In the genomic region with DNA sequence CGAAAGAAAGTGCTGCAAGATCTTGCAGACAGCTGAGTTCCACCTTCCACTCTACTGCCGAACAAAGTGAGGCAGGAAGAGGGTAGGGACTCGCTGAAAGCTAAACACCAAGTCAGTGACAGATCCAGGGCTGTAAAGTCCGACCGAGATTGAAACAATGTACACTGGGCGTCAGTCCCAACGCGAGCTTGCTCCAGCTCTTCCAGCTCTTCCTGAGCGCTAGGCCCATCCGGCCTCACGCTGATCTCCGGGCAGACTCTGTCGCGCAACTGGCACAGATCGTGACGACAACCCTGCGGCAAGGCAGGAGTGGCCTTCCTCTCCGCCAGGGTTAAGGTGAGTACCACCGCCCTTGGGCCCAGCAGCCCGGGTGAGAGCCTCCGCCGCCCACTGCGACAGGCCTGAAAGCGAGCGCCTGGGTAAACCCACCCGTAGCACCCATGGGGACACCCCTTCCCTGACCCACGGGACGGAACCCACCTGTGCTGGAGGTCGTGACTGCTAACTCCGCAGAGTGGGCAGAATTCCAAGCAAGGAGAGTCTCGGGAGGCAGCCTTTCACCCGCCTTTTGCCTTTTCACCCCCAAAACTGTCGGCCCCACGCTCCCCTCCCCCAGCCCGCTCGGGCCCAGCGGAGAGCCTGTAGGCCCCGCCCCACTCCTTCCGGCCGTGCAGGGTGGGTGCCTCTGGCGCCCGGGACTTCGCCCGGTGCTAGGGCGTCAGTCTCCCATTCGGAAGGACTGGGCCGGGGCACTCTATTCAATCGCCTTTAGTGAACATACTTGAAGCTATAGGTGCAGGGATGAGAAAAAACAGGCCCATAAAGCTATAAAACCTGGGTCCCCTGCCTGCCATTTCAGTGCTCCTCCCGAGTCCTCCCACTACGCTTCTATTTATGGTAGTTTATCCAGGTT, we compare ENCODE assay signal across 8 cellular contexts. TPM values are rescaled to one million over a fixed set of nuclear protein-coding genes. Genes with fewer than 3 reads are reported as not detected.
A peak's percentile ranks its signal among the peaks of the same experiment; 100 is the strongest.
DNase-seq lines count a peak whose midpoint lies in the region; ATAC-seq and TF ChIP-seq lines count a peak whose summit lies in the region.

A gene (plus strand): TSS at position 275 of the 913 bp plus-strand sequence.
A gene with protein sequence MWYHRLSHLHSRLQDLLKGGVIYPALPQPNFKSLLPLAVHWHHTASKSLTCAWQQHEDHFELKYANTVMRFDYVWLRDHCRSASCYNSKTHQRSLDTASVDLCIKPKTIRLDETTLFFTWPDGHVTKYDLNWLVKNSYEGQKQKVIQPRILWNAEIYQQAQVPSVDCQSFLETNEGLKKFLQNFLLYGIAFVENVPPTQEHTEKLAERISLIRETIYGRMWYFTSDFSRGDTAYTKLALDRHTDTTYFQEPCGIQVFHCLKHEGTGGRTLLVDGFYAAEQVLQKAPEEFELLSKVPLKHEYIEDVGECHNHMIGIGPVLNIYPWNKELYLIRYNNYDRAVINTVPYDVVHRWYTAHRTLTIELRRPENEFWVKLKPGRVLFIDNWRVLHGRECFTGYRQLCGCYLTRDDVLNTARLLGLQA (minus strand): TSS at position 641 of the 913 bp plus-strand sequence. CDS start 67,676 bp downstream, outside the sequence.

- DNase-seq in NCI-H1930 (lab: John Stamatoyannopoulos, UW) = peak; percentile 19 to 38
- DNase-seq in WERI-Rb-1 = peak; percentile 80
- DNase-seq in MCF 10A (ENCODE audit: unreplicated experiment) = peak; percentile 50
- peak; percentile 69 for DNase-seq in iPS-NIHi11 (ENCODE audit: low spot score)
- no peak for DNase-seq in GF-D8 (lab: John Stamatoyannopoulos, UW)

- POLR2A ChIA-PET in MCF 10A (lab: Yijun Ruan, JAX) = interaction anchor here (0.7 to 1.7 kb wide), 4 partner anchors 11 to 395 kb away, joined by 3 to 5 read pairs (median 4); no protein-coding TSS in a partner anchor

- H3K36me3 ChIP-seq in WERI-Rb-1 (no peaks in the 10 kb centered on the region), skeletal muscle satellite cell (ENCODE audit: insufficient read depth, low read length) (no peaks in the 10 kb centered on the region)

- H3K4me1 ChIP-seq in skeletal muscle satellite cell (ENCODE audit: control insufficient read depth, insufficient read depth, low read length) = no peaks in the 10 kb centered on the region

- peak within 1 kb of the TSS; percentile 82 for H3K4me3 Mint-ChIP-seq in MCF 10A (ENCODE audit: unreplicated experiment)

- H3K4me2 ChIP-seq in skeletal muscle satellite cell (ENCODE audit: low read length) = peak within 1 kb of the TSS; percentile 79

- CTCF ChIA-PET in MCF 10A (lab: Yijun Ruan, JAX) = no interaction called here

- ATAC-seq in GM18517 (IDR thresholded peaks at IDR 0.05; ENCODE audit: unreplicated experiment) = peak; percentile 69
- peak; percentile 92 for ATAC-seq in HG02884 (IDR thresholded peaks at IDR 0.05; ENCODE audit: unreplicated experiment)

- H3K9ac ChIP-seq in skeletal muscle satellite cell (ENCODE audit: low read depth, low read length) = peak within 1 kb of the TSS; percentile 93

- TSS peak; percentile 58 for BruUV-seq in MCF 10A (replicated peaks; lab: Mats Ljungman, UMichigan)

- H3K9me3 Mint-ChIP-seq in MCF 10A (ENCODE audit: unreplicated experiment) = peaks cover 29% of the 10 kb centered on the region

- H3K4me3 ChIP-seq in WERI-Rb-1 (ENCODE audit: low read depth, low read length) (peak within 1 kb of the TSS; percentile 76), skeletal muscle satellite cell (ENCODE audit: low read length) (peak within 1 kb of the TSS; percentile 83)

- H3K27me3 Mint-ChIP-seq in MCF 10A (ENCODE audit: insufficient read depth, unreplicated experiment) = no peaks in the 10 kb centered on the region

- intact Hi-C loops in MCF 10A (cut with micrococcal nuclease) = no loop called here

- H3K27me3 ChIP-seq in WERI-Rb-1 (ENCODE audit: insufficient read depth, low read depth, severe bottlenecking) (no peaks in the 10 kb centered on the region), skeletal muscle satellite cell (ENCODE audit: control insufficient read depth, insufficient read depth, low read length) (no peaks in the 10 kb centered on the region)

- H3K4me1 Mint-ChIP-seq in MCF 10A (ENCODE audit: insufficient read depth, unreplicated experiment) = no peaks in the 10 kb centered on the region

- H3K27ac Mint-ChIP-seq in MCF 10A (ENCODE audit: low read depth, unreplicated experiment) = peak within 1 kb of the TSS; percentile 94

- H3K36me3 Mint-ChIP-seq in MCF 10A (ENCODE audit: insufficient read depth, unreplicated experiment) = no peaks in the 10 kb centered on the region

- peak within 1 kb of the TSS; percentile 85 for H3K27ac ChIP-seq in WERI-Rb-1

- TF ChIP-seq CTCF in WERI-Rb-1 (IDR thresholded peaks at IDR 0.05; ENCODE audit: low read depth, low read length) = no peak
- TF ChIP-seq CTCF in MCF 10A (IDR thresholded peaks at IDR 0.05; ENCODE audit: unreplicated experiment) = no peak

- H3K9me3 ChIP-seq in WERI-Rb-1 (ENCODE audit: severe bottlenecking) (no peaks in the 10 kb centered on the region), skeletal muscle satellite cell (replicated peaks; ENCODE audit: low read length) (no peaks in the 10 kb centered on the region)

RNA-seq across cellular contexts. Expression of the first gene that starts in this region (rescaled TPM):
- 0.79 and 1.1 TPM in 2 replicates for total RNA-seq in MCF 10A (2022)
- total RNA-seq in skeletal muscle satellite cell (2012; rRNA removed) = 0.44 and 0.51 TPM in 2 replicates

RNA-seq across cellular contexts. Expression of the second gene that starts in this region (rescaled TPM):
- 16.5 and 19.0 TPM in 2 replicates for total RNA-seq in MCF 10A (2022)
- 10.4 and 11.1 TPM in 2 replicates for total RNA-seq in skeletal muscle satellite cell (2012; rRNA removed)
